ENCODE assay signal across 8 cellular contexts in genomic region chr17:44115585-44116415, GRCh38. TPM values are rescaled to one million over a fixed set of nuclear protein-coding genes. Genes with fewer than 3 reads are reported as not detected.
DNase-seq lines count a peak whose midpoint lies in the region; ATAC-seq and FAIRE-seq lines count a peak whose summit lies in the region.

No MANE protein-coding gene starts in this region.

- no peak for ATAC-seq in HG03039 (IDR thresholded peaks at IDR 0.05; ENCODE audit: unreplicated experiment)

- no peak for FAIRE-seq in urothelium cell line (lab: Jason Lieb, UNC)

- no peaks in the 10 kb centered on the region for H3K36me3 Mint-ChIP-seq in activated naive CD8-positive, alpha-beta T cell

- DNase-seq in COLO829 (ENCODE audit: low spot score) (peak; percentile 48), HT1080 (ENCODE audit: low read depth) (peak; percentile 43), iris pigment epithelial cell (ENCODE audit: low read depth) (peak; percentile 28), urothelium cell line (ENCODE audit: low spot score) (peak; percentile 52), T-helper 9 cell (no peak), GM19240 (ENCODE audit: insufficient read length, low spot score) (no peak)

- H3K27me3 Mint-ChIP-seq in activated naive CD8-positive, alpha-beta T cell: no peaks in the 10 kb centered on the region

- H3K4me1 Mint-ChIP-seq in activated naive CD8-positive, alpha-beta T cell (ENCODE audit: low read depth): peaks cover 43% of the 10 kb centered on the region

- H3K4me3 Mint-ChIP-seq in activated naive CD8-positive, alpha-beta T cell: no peak overlapping the region

- peak overlapping the region; percentile 28 for H3K27ac Mint-ChIP-seq in activated naive CD8-positive, alpha-beta T cell

- no peaks in the 10 kb centered on the region for H3K9me3 Mint-ChIP-seq in activated naive CD8-positive, alpha-beta T cell (ENCODE audit: low read depth)

RNA-seq across cellular contexts. Expression of gene HDAC5, which starts 7.6 kb away (rescaled TPM):
- total RNA-seq in HT1080 (2014; rRNA removed; shearing (Covaris generic)): 27.8 and 30.0 TPM in 2 replicates
- polyA plus RNA-seq in HT1080 (2015; cell fraction: cytosol; rRNA removed): 14.5 and 26.8 TPM in 2 replicates
- polyA plus RNA-seq in HT1080 (2015; cell fraction: nucleus; rRNA removed): 22.6 and 23.8 TPM in 2 replicates

RNA-seq across cellular contexts. Expression of gene HROB, which starts 25.9 kb away (rescaled TPM):
- total RNA-seq in HT1080 (2014; rRNA removed; shearing (Covaris generic)): 11.1 and 12.3 TPM in 2 replicates
- polyA plus RNA-seq in HT1080 (2015; cell fraction: cytosol; rRNA removed): 6.1 and 6.7 TPM in 2 replicates
- polyA plus RNA-seq in HT1080 (2015; cell fraction: nucleus; rRNA removed): 14.9 and 15.4 TPM in 2 replicates

RNA-seq across cellular contexts. Expression of gene G6PC3, which starts 45.3 kb away (rescaled TPM):
- total RNA-seq in HT1080 (2014; rRNA removed; shearing (Covaris generic)): 67.9 and 101 TPM in 2 replicates
- polyA plus RNA-seq in HT1080 (2015; cell fraction: cytosol; rRNA removed): 156 and 175 TPM in 2 replicates
- 110 and 116 TPM in 2 replicates for polyA plus RNA-seq in HT1080 (2015; cell fraction: nucleus; rRNA removed)

RNA-seq across cellular contexts. Expression of gene LSM12, which starts 49.3 kb away (rescaled TPM):
- total RNA-seq in HT1080 (2014; rRNA removed; shearing (Covaris generic)): 68.6 and 92.3 TPM in 2 replicates
- 102 and 109 TPM in 2 replicates for polyA plus RNA-seq in HT1080 (2015; cell fraction: cytosol; rRNA removed)
- polyA plus RNA-seq in HT1080 (2015; cell fraction: nucleus; rRNA removed): 34.7 and 38.4 TPM in 2 replicates

RNA-seq across cellular contexts. Expression of gene ASB16, which starts 54.7 kb away (rescaled TPM):
- total RNA-seq in HT1080 (2014; rRNA removed; shearing (Covaris generic)): not detected in 2 replicates
- not detected in 2 replicates for polyA plus RNA-seq in HT1080 (2015; cell fraction: cytosol; rRNA removed)
- polyA plus RNA-seq in HT1080 (2015; cell fraction: nucleus; rRNA removed): 0.14 TPM in 1 of 2 replicates, not detected in the other

Comparison
In these comparisons a context has a peak if more than half of its experiments do, and no peak if none do; other contexts are left out.
1. DNase-seq: peak in COLO829 (single experiment), HT1080 (single experiment), iris pigment epithelial cell (single experiment) and urothelium cell line (single experiment); none in T-helper 9 cell (single experiment) and GM19240 (single experiment).